In the genomic region with DNA sequence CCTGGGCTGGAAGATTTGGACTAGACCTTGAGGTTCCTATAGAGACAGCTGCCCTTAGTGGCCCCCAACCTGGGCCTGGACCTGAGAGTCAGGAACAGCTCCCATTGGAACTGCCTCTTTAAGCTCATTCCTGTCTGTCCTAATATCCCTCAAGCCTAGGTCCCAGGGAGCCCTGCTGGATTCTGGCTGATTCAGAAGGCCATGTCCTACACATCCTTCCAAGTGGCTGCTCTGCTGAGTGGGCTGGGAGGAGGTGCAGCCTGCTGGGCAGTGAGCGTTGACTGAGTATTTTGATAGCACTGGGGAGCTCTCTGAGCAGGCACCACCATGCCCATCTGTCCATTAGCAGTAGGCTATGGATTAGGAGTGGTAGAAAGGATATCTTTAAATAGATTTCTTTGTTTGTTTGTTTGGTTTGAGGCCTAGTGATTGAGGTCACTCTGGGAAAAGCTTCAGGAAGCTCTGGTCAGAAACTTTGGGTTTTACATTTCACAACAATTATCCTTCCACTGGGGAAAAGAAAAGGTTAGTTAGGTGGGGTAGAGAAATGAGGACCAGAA, we compare ENCODE assay signal across 1 cellular context.
TF ChIP-seq lines count a peak whose summit lies in the region.

No MANE protein-coding gene starts in this region.

TF ChIP-seq in HepG2, 621 proteins besides CTCF, POLR2A, EP300 and RAD21:
- TF ChIP-seq ISX (CRISPR knock-in tag; conservative IDR thresholded peaks at IDR 0.05) (no peak), ADNP (CRISPR knock-in tag; IDR thresholded peaks at IDR 0.05) (no peak)
- TF ChIP-seq, protein P1, sequence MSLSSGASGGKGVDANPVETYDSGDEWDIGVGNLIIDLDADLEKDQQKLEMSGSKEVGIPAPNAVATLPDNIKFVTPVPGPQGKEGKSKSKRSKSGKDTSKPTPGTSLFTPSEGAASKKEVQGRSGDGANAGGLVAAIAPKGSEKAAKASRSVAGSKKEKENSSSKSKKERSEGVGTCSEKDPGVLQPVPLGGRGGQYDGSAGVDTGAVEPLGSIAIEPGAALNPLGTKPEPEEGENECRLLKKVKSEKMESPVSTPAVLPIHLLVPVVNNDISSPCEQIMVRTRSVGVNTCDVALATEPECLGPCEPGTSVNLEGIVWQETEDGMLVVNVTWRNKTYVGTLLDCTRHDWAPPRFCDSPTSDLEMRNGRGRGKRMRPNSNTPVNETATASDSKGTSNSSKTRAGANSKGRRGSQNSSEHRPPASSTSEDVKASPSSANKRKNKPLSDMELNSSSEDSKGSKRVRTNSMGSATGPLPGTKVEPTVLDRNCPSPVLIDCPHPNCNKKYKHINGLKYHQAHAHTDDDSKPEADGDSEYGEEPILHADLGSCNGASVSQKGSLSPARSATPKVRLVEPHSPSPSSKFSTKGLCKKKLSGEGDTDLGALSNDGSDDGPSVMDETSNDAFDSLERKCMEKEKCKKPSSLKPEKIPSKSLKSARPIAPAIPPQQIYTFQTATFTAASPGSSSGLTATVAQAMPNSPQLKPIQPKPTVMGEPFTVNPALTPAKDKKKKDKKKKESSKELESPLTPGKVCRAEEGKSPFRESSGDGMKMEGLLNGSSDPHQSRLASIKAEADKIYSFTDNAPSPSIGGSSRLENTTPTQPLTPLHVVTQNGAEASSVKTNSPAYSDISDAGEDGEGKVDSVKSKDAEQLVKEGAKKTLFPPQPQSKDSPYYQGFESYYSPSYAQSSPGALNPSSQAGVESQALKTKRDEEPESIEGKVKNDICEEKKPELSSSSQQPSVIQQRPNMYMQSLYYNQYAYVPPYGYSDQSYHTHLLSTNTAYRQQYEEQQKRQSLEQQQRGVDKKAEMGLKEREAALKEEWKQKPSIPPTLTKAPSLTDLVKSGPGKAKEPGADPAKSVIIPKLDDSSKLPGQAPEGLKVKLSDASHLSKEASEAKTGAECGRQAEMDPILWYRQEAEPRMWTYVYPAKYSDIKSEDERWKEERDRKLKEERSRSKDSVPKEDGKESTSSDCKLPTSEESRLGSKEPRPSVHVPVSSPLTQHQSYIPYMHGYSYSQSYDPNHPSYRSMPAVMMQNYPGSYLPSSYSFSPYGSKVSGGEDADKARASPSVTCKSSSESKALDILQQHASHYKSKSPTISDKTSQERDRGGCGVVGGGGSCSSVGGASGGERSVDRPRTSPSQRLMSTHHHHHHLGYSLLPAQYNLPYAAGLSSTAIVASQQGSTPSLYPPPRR (CRISPR knock-in tag; IDR thresholded peaks at IDR 0.05; ENCODE audit: borderline replicate concordance) = no peak
- TF ChIP-seq, protein P2, sequence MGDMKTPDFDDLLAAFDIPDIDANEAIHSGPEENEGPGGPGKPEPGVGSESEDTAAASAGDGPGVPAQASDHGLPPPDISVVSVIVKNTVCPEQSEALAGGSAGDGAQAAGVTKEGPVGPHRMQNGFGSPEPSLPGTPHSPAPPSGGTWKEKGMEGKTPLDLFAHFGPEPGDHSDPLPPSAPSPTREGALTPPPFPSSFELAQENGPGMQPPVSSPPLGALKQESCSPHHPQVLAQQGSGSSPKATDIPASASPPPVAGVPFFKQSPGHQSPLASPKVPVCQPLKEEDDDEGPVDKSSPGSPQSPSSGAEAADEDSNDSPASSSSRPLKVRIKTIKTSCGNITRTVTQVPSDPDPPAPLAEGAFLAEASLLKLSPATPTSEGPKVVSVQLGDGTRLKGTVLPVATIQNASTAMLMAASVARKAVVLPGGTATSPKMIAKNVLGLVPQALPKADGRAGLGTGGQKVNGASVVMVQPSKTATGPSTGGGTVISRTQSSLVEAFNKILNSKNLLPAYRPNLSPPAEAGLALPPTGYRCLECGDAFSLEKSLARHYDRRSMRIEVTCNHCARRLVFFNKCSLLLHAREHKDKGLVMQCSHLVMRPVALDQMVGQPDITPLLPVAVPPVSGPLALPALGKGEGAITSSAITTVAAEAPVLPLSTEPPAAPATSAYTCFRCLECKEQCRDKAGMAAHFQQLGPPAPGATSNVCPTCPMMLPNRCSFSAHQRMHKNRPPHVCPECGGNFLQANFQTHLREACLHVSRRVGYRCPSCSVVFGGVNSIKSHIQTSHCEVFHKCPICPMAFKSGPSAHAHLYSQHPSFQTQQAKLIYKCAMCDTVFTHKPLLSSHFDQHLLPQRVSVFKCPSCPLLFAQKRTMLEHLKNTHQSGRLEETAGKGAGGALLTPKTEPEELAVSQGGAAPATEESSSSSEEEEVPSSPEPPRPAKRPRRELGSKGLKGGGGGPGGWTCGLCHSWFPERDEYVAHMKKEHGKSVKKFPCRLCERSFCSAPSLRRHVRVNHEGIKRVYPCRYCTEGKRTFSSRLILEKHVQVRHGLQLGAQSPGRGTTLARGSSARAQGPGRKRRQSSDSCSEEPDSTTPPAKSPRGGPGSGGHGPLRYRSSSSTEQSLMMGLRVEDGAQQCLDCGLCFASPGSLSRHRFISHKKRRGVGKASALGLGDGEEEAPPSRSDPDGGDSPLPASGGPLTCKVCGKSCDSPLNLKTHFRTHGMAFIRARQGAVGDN (CRISPR knock-in tag; IDR thresholded peaks at IDR 0.05) = 0 out of 2 replicates have a peak, but pooled peaks have one; percentile 11
